Comparison of ENCODE assay signal across 16 cellular contexts in genomic region chr9:131588396-131588795, GRCh38. TPM values are rescaled to one million over a fixed set of nuclear protein-coding genes. Genes with fewer than 3 reads are reported as not detected.
DNase-seq lines count a peak whose midpoint lies in the region; ATAC-seq, FAIRE-seq and TF ChIP-seq lines count a peak whose summit lies in the region.
"Had no signal": no experiment of that assay in that cellular context is flagged by ENCODE, and none has a peak within 500 bp of the region (broad histone marks: within the 10 kb centered on the region; RNA-seq: fewer than 3 reads in every experiment).

No MANE protein-coding gene starts in this region.

- H3K9me3 Mint-ChIP-seq in stimulated activated memory B cell treated with anti-CD40 and anti-IgM and Interleukin-4, amounts not matched to agents 10 μg/mL and 1 μg/mL and 100 μg/mL, for 72 hours: no peaks in the 10 kb centered on the region
- H3K9me3 Mint-ChIP-seq: CD14-positive monocyte had no signal

- H3K27me3 Mint-ChIP-seq in stimulated activated memory B cell treated with anti-CD40 and anti-IgM and Interleukin-4, amounts not matched to agents 10 μg/mL and 1 μg/mL and 100 μg/mL, for 72 hours: no peaks in the 10 kb centered on the region

- no peak overlapping the region for H3K4me3 Mint-ChIP-seq in stimulated activated memory B cell treated with anti-CD40 and anti-IgM and Interleukin-4, amounts not matched to agents 10 μg/mL and 1 μg/mL and 100 μg/mL, for 72 hours
- H3K4me3 Mint-ChIP-seq: CD14-positive monocyte had no signal

- H3K4me1 ChIP-seq in heart right ventricle: peaks cover 0 to 39% (median 4%) of the 10 kb centered on the region in 9 donors
- H3K4me1 ChIP-seq: HAP-1 had no signal

- H3K36me3 ChIP-seq in heart right ventricle (peaks cover 0 to 89% (median 44%) of the 10 kb centered on the region in 9 donors), bronchial epithelial cell (ENCODE audit: control insufficient read depth, insufficient read depth, low read length) (peaks cover 24% of the 10 kb centered on the region)

- ATAC-seq in left ventricle myocardium superior (no peak), heart right ventricle (no peak), GM19395 (IDR thresholded peaks at IDR 0.05; ENCODE audit: unreplicated experiment) (no peak), omental fat pad (ENCODE audit: low FRiP score) (no peak)
- ATAC-seq in stimulated activated memory B cell treated with anti-CD40 and anti-IgM and Interleukin-4, amounts not matched to agents 10 μg/mL and 1 μg/mL and 100 μg/mL, for 72 hours: no peak

- TF ChIP-seq POLR2A in GM12892 (IDR thresholded peaks at IDR 0.05; ENCODE audit: low read depth, low read length): 0 out of 2 replicates have a peak, but pooled peaks have one; percentile 7

- DNase-seq in left ventricle myocardium superior: peak; percentile 18
- no peak for DNase-seq in heart right ventricle
- no peak for DNase-seq in GM12892 (ENCODE audit: insufficient read length)
- DNase-seq in bronchial epithelial cell (ENCODE audit: low read depth): no peak
- DNase-seq in omental fat pad (ENCODE audit: low spot score): no peak
- DNase-seq: Calu3, NCI-H1417, NCI-H1930, NCI-H69, SIG-M5 had no signal

- no peak for FAIRE-seq in GM12892 (lab: Jason Lieb, UNC)
- peak; percentile 68 for FAIRE-seq in bronchial epithelial cell (lab: Jason Lieb, UNC)
- FAIRE-seq: RCC 7860 had no signal

- H3K9me3 ChIP-seq in heart right ventricle: no peaks in the 10 kb centered on the region
- H3K9me3 ChIP-seq: HAP-1 had no signal

- peaks cover 64% of the 10 kb centered on the region for H3K4me1 Mint-ChIP-seq in stimulated activated memory B cell treated with anti-CD40 and anti-IgM and Interleukin-4, amounts not matched to agents 10 μg/mL and 1 μg/mL and 100 μg/mL, for 72 hours

- intact Hi-C loops in left ventricle myocardium superior (cut with micrococcal nuclease) (no loop called here), heart right ventricle (cut with DNase I) (loop anchor here in 1 of 10 donors (2.0 kb wide), 1 partner anchor 152 kb away; the partner anchor contains the start of gene RAPGEF1)

- H3K4me3 ChIP-seq in heart right ventricle (no peak overlapping the region), bronchial epithelial cell (ENCODE audit: low read depth, low read length) (no peak overlapping the region)
- H3K4me3 ChIP-seq: HAP-1 had no signal

- WGBS in heart right ventricle, 2 donors: 95 to 96% methylated on average over 9 of the region's 9 CpGs

- no peak overlapping the region for H3K27ac ChIP-seq in heart right ventricle

- no peaks in the 10 kb centered on the region for H3K27me3 ChIP-seq in heart right ventricle
- no peaks in the 10 kb centered on the region for H3K27me3 ChIP-seq in bronchial epithelial cell (ENCODE audit: control insufficient read depth, insufficient read depth, low read length)

- TF ChIP-seq CTCF in heart right ventricle (IDR thresholded peaks at IDR 0.05) (no peak), bronchial epithelial cell (IDR thresholded peaks at IDR 0.05; ENCODE audit: insufficient read depth, low read length, severe bottlenecking) (no peak), omental fat pad (IDR thresholded peaks at IDR 0.05) (no peak)

- peak overlapping the region; percentile 40 for H3K27ac Mint-ChIP-seq in stimulated activated memory B cell treated with anti-CD40 and anti-IgM and Interleukin-4, amounts not matched to agents 10 μg/mL and 1 μg/mL and 100 μg/mL, for 72 hours

- H3K36me3 Mint-ChIP-seq in stimulated activated memory B cell treated with anti-CD40 and anti-IgM and Interleukin-4, amounts not matched to agents 10 μg/mL and 1 μg/mL and 100 μg/mL, for 72 hours: peaks cover 81% of the 10 kb centered on the region

RNA-seq across cellular contexts. Expression of gene PRRT1B, which starts 43.1 kb away (rescaled TPM):
- not detected for total RNA-seq in left ventricle myocardium superior
- not detected for total RNA-seq in heart right ventricle
- not detected for polyA plus RNA-seq in heart right ventricle
- not detected for polyA plus RNA-seq in GM12892 (2012; ENCODE audit: missing spikeins)
- total RNA-seq in bronchial epithelial cell: not detected in 2 replicates
- total RNA-seq in omental fat pad: not detected
- total RNA-seq: Calu3, LHCN-M2 had no signal
- polyA plus RNA-seq: CD14-positive monocyte had no signal

RNA-seq across cellular contexts. Expression of gene UCK1, which starts 57.3 kb away (rescaled TPM):
- 28.6 TPM for total RNA-seq in left ventricle myocardium superior
- 10 to 100 TPM; 16.6 to 29.5 (median 22.5) TPM for total RNA-seq in heart right ventricle
- 10 to 100 TPM; 27.7 to 32.7 TPM for polyA plus RNA-seq in heart right ventricle
- 10.8 TPM for polyA plus RNA-seq in GM12892 (2012; ENCODE audit: missing spikeins)
- total RNA-seq in bronchial epithelial cell: 15.0 and 16.1 TPM in 2 replicates
- 10 to 100 TPM; 25.0 to 38.5 (median 32.7) TPM for total RNA-seq in omental fat pad
